Comparison of ENCODE assay signal across 24 cellular contexts in the genomic region with DNA sequence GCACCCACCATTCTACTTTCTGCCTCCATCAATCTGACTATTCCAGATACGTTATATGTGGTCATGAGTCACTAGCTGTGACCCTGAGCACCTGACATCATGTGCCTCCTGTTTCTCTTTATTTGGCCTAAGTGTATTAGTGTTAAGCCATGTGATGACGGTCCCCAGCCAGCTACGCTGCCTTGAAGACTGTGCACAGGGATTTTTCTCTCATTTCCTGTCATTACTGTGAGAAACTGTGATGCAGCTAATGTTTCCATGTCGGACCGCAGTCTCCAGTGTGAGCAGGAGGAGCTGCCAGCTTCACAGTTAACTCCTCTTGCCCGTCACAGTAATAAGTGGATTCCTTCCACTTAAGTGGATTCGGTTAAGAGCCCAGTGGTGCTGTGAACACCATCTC. TPM values are rescaled to one million over a fixed set of nuclear protein-coding genes. Genes with fewer than 3 reads are reported as not detected.
A peak's percentile ranks its signal among the peaks of the same experiment; 100 is the strongest.
DNase-seq lines count a peak whose midpoint lies in the region; ATAC-seq, FAIRE-seq and TF ChIP-seq lines count a peak whose summit lies in the region.
"Had no signal": no experiment of that assay in that cellular context is flagged by ENCODE, and none has a peak within 500 bp of the region (broad histone marks: within the 10 kb centered on the region; RNA-seq: fewer than 3 reads in every experiment).

No MANE protein-coding gene starts in this region.

- no peaks in the 10 kb centered on the region for H4K20me1 ChIP-seq in HepG2 (ENCODE audit: insufficient read depth, low read length)

- DNase-seq in HepG2 (ENCODE audit: low spot score) (no peak), right lobe of liver (no peak), SK-MEL-5 (ENCODE audit: low read depth, low spot score) (peak; percentile 52), kidney tubule cell (ENCODE audit: low spot score) (peak; percentile 17), Right ventricle myocardium inferior (ENCODE audit: missing footprints) (no peak), NCI-H226 (no peak), NOMO-1 (lab: John Stamatoyannopoulos, UW; ENCODE audit: unreplicated experiment in 2 of 2) (no peak)
- no peak for DNase-seq in stimulated activated naive CD4-positive, alpha-beta T cell treated with Interleukin-2 at 50 U/mL for 16 hours (lab: John Stamatoyannopoulos, UW)
- DNase-seq: activated B cell treated with CpG ODN at 0.5 μM for 24 hours; activated effector memory CD4-positive, alpha-beta T cell treated with anti-CD3 and anti-CD28 coated beads, Interleukin-2, amount 50 U/mL, for 16 hours; CD4-positive, alpha-beta T cell; cortex of kidney; lower lobe of right lung; naive B cell; NCI-H2029 treated with DMSO at 0.1 percent for 48 hours; NCI-H748 treated with DMSO at 0.1 percent for 48 hours; stimulated activated CD4-positive, alpha-beta T cell treated with anti-CD3 and anti-CD28 coated beads, Interleukin-12 subunit alpha, Interleukin-12 subunit beta, amount 100 ng/mL, for 4 hours; uterus had no signal

- no peak overlapping the region for H3K9ac ChIP-seq in HepG2 (ENCODE audit: insufficient read depth, low read depth, low read length)

- H3K27me3 ChIP-seq in HepG2 (ENCODE audit: control insufficient read depth in 1 of 2, insufficient read depth in 2 of 2, low read length in 2 of 2) (peaks cover 0 to 68% of the 10 kb centered on the region in 2 experiments; a peak in 4 of 5 replicates), right lobe of liver (no peaks in the 10 kb centered on the region)
- H3K27me3 ChIP-seq: ascending aorta, uterus had no signal

- H3K27ac ChIP-seq in HepG2 (ENCODE audit: extremely low read length, insufficient read depth, low read length) (no peak overlapping the region), right lobe of liver (no peak overlapping the region)
- H3K27ac ChIP-seq: ascending aorta, gastroesophageal sphincter, lower lobe of right lung, prostate gland, RWPE1, uterus had no signal

- H3K79me2 ChIP-seq in HepG2 (ENCODE audit: insufficient read depth, low read length) = no peaks in the 10 kb centered on the region

- POLR2A ChIA-PET in HepG2 (lab: Yijun Ruan, JAX) = no interaction called here

- BruUV-seq in HepG2 (replicated peaks; lab: Mats Ljungman, UMichigan) = no TSS peak

- TF ChIP-seq EP300 in HepG2 (IDR thresholded peaks at IDR 0.05; ENCODE audit: low read depth in 2 of 2, low read length in 2 of 2) (no peak), HepG2 (CRISPR knock-in tag; IDR thresholded peaks at IDR 0.05; ENCODE audit: borderline replicate concordance) (no peak)

- CTCF ChIA-PET in HepG2 (lab: Yijun Ruan, JAX; ENCODE audit: low intra/inter-chr PET ratio, low total read pairs) = no interaction called here

- WGBS in HepG2 (ENCODE audit: low lambda C conversion rate) = 12% methylated on average over 7 of the region's 7 CpGs
- 73% methylated on average over 7 of the region's 7 CpGs for WGBS in right lobe of liver (ENCODE audit: insufficient coverage, low coverage, low lambda C conversion rate, missing lambda C conversion rate)

- no peak for FAIRE-seq in HepG2 (lab: Jason Lieb, UNC)

- no peak for TF ChIP-seq RAD21 in HepG2 (CRISPR knock-in tag; IDR thresholded peaks at IDR 0.05)

- H2AFZ ChIP-seq in HepG2 (ENCODE audit: low read length) = no peak overlapping the region

- no peak for TF ChIP-seq POLR2A in HepG2 (IDR thresholded peaks at IDR 0.05; ENCODE audit: insufficient read depth in 1 of 2, low read depth in 2 of 2, low read length in 2 of 2)
- TF ChIP-seq POLR2A in right lobe of liver (IDR thresholded peaks at IDR 0.05) = no peak

- no peak for ATAC-seq in HepG2
- no peak for ATAC-seq in right lobe of liver
- ATAC-seq in Right ventricle myocardium inferior = no peak
- ATAC-seq: gastroesophageal sphincter had no signal

- intact Hi-C loops in HepG2 (cut with micrococcal nuclease; ENCODE audit: unreplicated experiment) (loop anchor here (10.0 kb wide), 1 partner anchor 238 kb away; no protein-coding TSS in a partner anchor), right lobe of liver (cut with DNase I) (no loop called here), Right ventricle myocardium inferior (cut with DNase I) (no loop called here)

- TF ChIP-seq CTCF in HepG2 (CRISPR knock-in tag; IDR thresholded peaks at IDR 0.05) (no peak), right lobe of liver (IDR thresholded peaks at IDR 0.05) (no peak)

- H3K4me1 ChIP-seq in HepG2 (ENCODE audit: insufficient read depth, low read length) (no peaks in the 10 kb centered on the region), right lobe of liver (no peaks in the 10 kb centered on the region)
- H3K4me1 ChIP-seq: ascending aorta, gastroesophageal sphincter, lower lobe of right lung, prostate gland, uterus had no signal

- H3K4me2 ChIP-seq in HepG2 (ENCODE audit: low read depth, low read length) = no peak overlapping the region

- H3K9me3 ChIP-seq in HepG2 (ENCODE audit: low read length) = no peaks in the 10 kb centered on the region
- no peaks in the 10 kb centered on the region for H3K9me3 ChIP-seq in right lobe of liver
- H3K9me3 ChIP-seq: ascending aorta, gastroesophageal sphincter, lower lobe of right lung, prostate gland, uterus had no signal

- no peak overlapping the region for H3K4me3 ChIP-seq in HepG2 (replicated peaks in 1 of 3; ENCODE audit: insufficient read depth in 1 of 3, low read depth in 2 of 3, low read length in 3 of 3)
- H3K4me3 ChIP-seq in right lobe of liver = no peak overlapping the region
- H3K4me3 ChIP-seq: ascending aorta, gastroesophageal sphincter, lower lobe of right lung, prostate gland, uterus had no signal

- H3K36me3 ChIP-seq in HepG2 (replicated peaks in 1 of 2; ENCODE audit: control insufficient read depth in 1 of 2, insufficient read depth in 2 of 2, low read length in 2 of 2) (no peaks in the 10 kb centered on the region), right lobe of liver (no peaks in the 10 kb centered on the region)
- H3K36me3 ChIP-seq: ascending aorta, gastroesophageal sphincter, lower lobe of right lung, prostate gland, uterus had no signal

- in situ Hi-C loops in HepG2 (cut with HindIII; ENCODE audit: extremely low pct_ligation_motif_present, low pct_unique_long_range_greater_than_20kb) (no loop called here), SK-MEL-5 (cut with HindIII; ENCODE audit: low pct_unique_long_range_greater_than_20kb, low sequenced_read_pairs) (no loop called here)

RNA-seq across cellular contexts. Expression of gene SPATS1, which starts 9.9 kb away (rescaled TPM):
- total RNA-seq in HepG2 (2016; rRNA removed; fragmentation: Illumina TruSeq; extraction: Trizol) (not detected in 2 replicates), right lobe of liver (not detected), Right ventricle myocardium inferior (not detected)
- not detected in 2 replicates for total RNA-seq in HepG2 (2016; cell fraction: cytosol; rRNA removed; fragmentation: Illumina TruSeq; extraction: Trizol; ENCODE audit: low read depth)
- not detected in 2 replicates for total RNA-seq in HepG2 (2016; cell fraction: insoluble cytoplasmic fraction; rRNA removed; fragmentation: Illumina TruSeq; extraction: Trizol)
- total RNA-seq in HepG2 (2016; cell fraction: membrane; rRNA removed; fragmentation: Illumina TruSeq; extraction: Trizol) = not detected in 2 replicates
- not detected in 2 replicates for total RNA-seq in HepG2 (2016; cell fraction: nucleus; rRNA removed; fragmentation: Illumina TruSeq; extraction: Trizol)
- polyA plus RNA-seq in HepG2 (2011; rRNA removed) = not detected in 2 replicates
- not detected in 2 replicates for polyA plus RNA-seq in HepG2 (2011; cell fraction: cytosol; rRNA removed)
- not detected in 2 replicates for polyA plus RNA-seq in HepG2 (2011; cell fraction: nucleus; rRNA removed)
- polyA plus RNA-seq in HepG2 (2012) = not detected in 2 replicates
- not detected in 2 replicates for polyA plus RNA-seq in HepG2 (2016; cell fraction: cytosol; fragmentation: Illumina TruSeq; extraction: Trizol; ENCODE audit: low read depth)
- not detected in 2 replicates for polyA plus RNA-seq in HepG2 (2016; cell fraction: insoluble cytoplasmic fraction; fragmentation: Illumina TruSeq; extraction: Trizol; ENCODE audit: low read depth)
- not detected in 2 replicates for polyA plus RNA-seq in HepG2 (2016; cell fraction: membrane; fragmentation: Illumina TruSeq; extraction: Trizol; ENCODE audit: low read depth)
- not detected in 2 replicates for polyA plus RNA-seq in HepG2 (2016; cell fraction: nucleus; fragmentation: Illumina TruSeq; extraction: Trizol; ENCODE audit: insufficient read depth, low read depth)
- polyA minus RNA-seq in HepG2 (2011; rRNA and poly(A)+ RNA removed; ENCODE audit: low replicate concordance) = not detected in 2 replicates
- polyA minus RNA-seq in HepG2 (2011; cell fraction: cytosol; rRNA and poly(A)+ RNA removed) = not detected in 2 replicates
- polyA minus RNA-seq in HepG2 (2011; cell fraction: nucleus; rRNA and poly(A)+ RNA removed) = not detected in 2 replicates
- total RNA-seq in SK-MEL-5 (2014; rRNA removed; shearing (Covaris generic)) = 0.53 and 0.74 TPM in 2 replicates
- polyA plus RNA-seq in SK-MEL-5 (2015; cell fraction: cytosol; rRNA removed) = 0.09 and 0.23 TPM in 2 replicates
- polyA plus RNA-seq in SK-MEL-5 (2015; cell fraction: nucleus; rRNA removed) = 0.42 TPM in 1 of 2 replicates, not detected in the other
- total RNA-seq: activated B cell treated with CpG ODN at 0.5 μM for 24 hours; ascending aorta; CD4-positive, alpha-beta T cell; gastroesophageal sphincter; MCF 10A; T-helper 1 cell treated with Interleukin-12 subunit alpha and Interleukin-12 subunit beta and Interleukin-4 antibody, amounts not matched to agents 30 ng/mL and 1 ng/mL, for 36 hours had no signal

RNA-seq across cellular contexts. Expression of gene AARS2, which starts 19.4 kb away (rescaled TPM):
- total RNA-seq in HepG2 (2016; rRNA removed; fragmentation: Illumina TruSeq; extraction: Trizol) = 13.7 and 24.1 TPM in 2 replicates
- 6.5 and 8.6 TPM in 2 replicates for total RNA-seq in HepG2 (2016; cell fraction: cytosol; rRNA removed; fragmentation: Illumina TruSeq; extraction: Trizol; ENCODE audit: low read depth)
- 10.9 and 25.7 TPM in 2 replicates for total RNA-seq in HepG2 (2016; cell fraction: insoluble cytoplasmic fraction; rRNA removed; fragmentation: Illumina TruSeq; extraction: Trizol)
- 4.5 and 4.6 TPM in 2 replicates for total RNA-seq in HepG2 (2016; cell fraction: membrane; rRNA removed; fragmentation: Illumina TruSeq; extraction: Trizol)
- 23.2 and 25.2 TPM in 2 replicates for total RNA-seq in HepG2 (2016; cell fraction: nucleus; rRNA removed; fragmentation: Illumina TruSeq; extraction: Trizol)
- 7.5 and 8.3 TPM in 2 replicates for polyA plus RNA-seq in HepG2 (2011; rRNA removed)
- 4.3 and 6.6 TPM in 2 replicates for polyA plus RNA-seq in HepG2 (2011; cell fraction: cytosol; rRNA removed)
- 17.7 and 21.8 TPM in 2 replicates for polyA plus RNA-seq in HepG2 (2011; cell fraction: nucleus; rRNA removed)
- polyA plus RNA-seq in HepG2 (2012) = 4.8 and 6.1 TPM in 2 replicates
- polyA plus RNA-seq in HepG2 (2016; cell fraction: cytosol; fragmentation: Illumina TruSeq; extraction: Trizol; ENCODE audit: low read depth) = 0.89 and 0.94 TPM in 2 replicates
- 7.2 and 9.1 TPM in 2 replicates for polyA plus RNA-seq in HepG2 (2016; cell fraction: insoluble cytoplasmic fraction; fragmentation: Illumina TruSeq; extraction: Trizol; ENCODE audit: low read depth)
- polyA plus RNA-seq in HepG2 (2016; cell fraction: membrane; fragmentation: Illumina TruSeq; extraction: Trizol; ENCODE audit: low read depth) = 1.7 and 1.8 TPM in 2 replicates
- polyA plus RNA-seq in HepG2 (2016; cell fraction: nucleus; fragmentation: Illumina TruSeq; extraction: Trizol; ENCODE audit: insufficient read depth, low read depth) = 27.7 and 30.3 TPM in 2 replicates
- polyA minus RNA-seq in HepG2 (2011; rRNA and poly(A)+ RNA removed; ENCODE audit: low replicate concordance) = 19.5 and 27.4 TPM in 2 replicates
- 5.3 and 5.6 TPM in 2 replicates for polyA minus RNA-seq in HepG2 (2011; cell fraction: cytosol; rRNA and poly(A)+ RNA removed)
- 24.0 and 26.8 TPM in 2 replicates for polyA minus RNA-seq in HepG2 (2011; cell fraction: nucleus; rRNA and poly(A)+ RNA removed)
- 1 to 10 TPM; 5.5 to 9.8 (median 7.0) TPM for total RNA-seq in right lobe of liver
- 21.7 and 22.2 TPM in 2 replicates for total RNA-seq in SK-MEL-5 (2014; rRNA removed; shearing (Covaris generic))
- polyA plus RNA-seq in SK-MEL-5 (2015; cell fraction: cytosol; rRNA removed) = 18.3 and 26.7 TPM in 2 replicates
- 18.4 and 25.3 TPM in 2 replicates for polyA plus RNA-seq in SK-MEL-5 (2015; cell fraction: nucleus; rRNA removed)
- 10.6 TPM for total RNA-seq in Right ventricle myocardium inferior

RNA-seq across cellular contexts. Expression of gene CDC5L, which starts 54.9 kb away (rescaled TPM):
- 34.2 and 54.5 TPM in 2 replicates for total RNA-seq in HepG2 (2016; rRNA removed; fragmentation: Illumina TruSeq; extraction: Trizol)
- total RNA-seq in HepG2 (2016; cell fraction: cytosol; rRNA removed; fragmentation: Illumina TruSeq; extraction: Trizol; ENCODE audit: low read depth) = 3.6 and 4.7 TPM in 2 replicates
- 33.7 and 54.6 TPM in 2 replicates for total RNA-seq in HepG2 (2016; cell fraction: insoluble cytoplasmic fraction; rRNA removed; fragmentation: Illumina TruSeq; extraction: Trizol)
- total RNA-seq in HepG2 (2016; cell fraction: membrane; rRNA removed; fragmentation: Illumina TruSeq; extraction: Trizol) = 9.5 and 11.3 TPM in 2 replicates
- 28.9 and 29.6 TPM in 2 replicates for total RNA-seq in HepG2 (2016; cell fraction: nucleus; rRNA removed; fragmentation: Illumina TruSeq; extraction: Trizol)
- polyA plus RNA-seq in HepG2 (2011; rRNA removed) = 8.5 and 11.0 TPM in 2 replicates
- polyA plus RNA-seq in HepG2 (2011; cell fraction: cytosol; rRNA removed) = 5.3 and 7.0 TPM in 2 replicates
- 4.6 and 4.7 TPM in 2 replicates for polyA plus RNA-seq in HepG2 (2011; cell fraction: nucleus; rRNA removed)
- 11.9 and 15.6 TPM in 2 replicates for polyA plus RNA-seq in HepG2 (2012)
- polyA plus RNA-seq in HepG2 (2016; cell fraction: cytosol; fragmentation: Illumina TruSeq; extraction: Trizol; ENCODE audit: low read depth) = 1.3 and 1.5 TPM in 2 replicates
- polyA plus RNA-seq in HepG2 (2016; cell fraction: insoluble cytoplasmic fraction; fragmentation: Illumina TruSeq; extraction: Trizol; ENCODE audit: low read depth) = 36.3 and 37.4 TPM in 2 replicates
- 2.6 and 3.2 TPM in 2 replicates for polyA plus RNA-seq in HepG2 (2016; cell fraction: membrane; fragmentation: Illumina TruSeq; extraction: Trizol; ENCODE audit: low read depth)
- 17.6 and 18.0 TPM in 2 replicates for polyA plus RNA-seq in HepG2 (2016; cell fraction: nucleus; fragmentation: Illumina TruSeq; extraction: Trizol; ENCODE audit: insufficient read depth, low read depth)
- polyA minus RNA-seq in HepG2 (2011; rRNA and poly(A)+ RNA removed; ENCODE audit: low replicate concordance) = 8.3 and 17.7 TPM in 2 replicates
- polyA minus RNA-seq in HepG2 (2011; cell fraction: cytosol; rRNA and poly(A)+ RNA removed) = 14.9 and 15.7 TPM in 2 replicates
- polyA minus RNA-seq in HepG2 (2011; cell fraction: nucleus; rRNA and poly(A)+ RNA removed) = 32.6 and 34.1 TPM in 2 replicates
- total RNA-seq in right lobe of liver = 10 to 100 TPM in 5 of 6 experiments, 1 to 10 TPM in 1; 9.2 to 13.0 (median 11.2) TPM
- 24.6 and 24.9 TPM in 2 replicates for total RNA-seq in SK-MEL-5 (2014; rRNA removed; shearing (Covaris generic))
- polyA plus RNA-seq in SK-MEL-5 (2015; cell fraction: cytosol; rRNA removed) = 10.2 and 14.2 TPM in 2 replicates
- polyA plus RNA-seq in SK-MEL-5 (2015; cell fraction: nucleus; rRNA removed) = 8.8 and 9.6 TPM in 2 replicates
- 18.6 TPM for total RNA-seq in Right ventricle myocardium inferior

Comparison
In these comparisons a context has a peak if more than half of its experiments do, and no peak if none do; other contexts are left out.
1. DNase-seq: peak in SK-MEL-5 (single experiment) and kidney tubule cell (single experiment); none in HepG2 (single experiment), right lobe of liver (0 of 3), Right ventricle myocardium inferior (single experiment), stimulated activated naive CD4-positive, alpha-beta T cell treated with Interleukin-2 at 50 U/mL for 16 hours (single experiment), NCI-H226 (single experiment) and NOMO-1 (0 of 2).